ENCODE assay signal across 9 cellular contexts in the genomic region with DNA sequence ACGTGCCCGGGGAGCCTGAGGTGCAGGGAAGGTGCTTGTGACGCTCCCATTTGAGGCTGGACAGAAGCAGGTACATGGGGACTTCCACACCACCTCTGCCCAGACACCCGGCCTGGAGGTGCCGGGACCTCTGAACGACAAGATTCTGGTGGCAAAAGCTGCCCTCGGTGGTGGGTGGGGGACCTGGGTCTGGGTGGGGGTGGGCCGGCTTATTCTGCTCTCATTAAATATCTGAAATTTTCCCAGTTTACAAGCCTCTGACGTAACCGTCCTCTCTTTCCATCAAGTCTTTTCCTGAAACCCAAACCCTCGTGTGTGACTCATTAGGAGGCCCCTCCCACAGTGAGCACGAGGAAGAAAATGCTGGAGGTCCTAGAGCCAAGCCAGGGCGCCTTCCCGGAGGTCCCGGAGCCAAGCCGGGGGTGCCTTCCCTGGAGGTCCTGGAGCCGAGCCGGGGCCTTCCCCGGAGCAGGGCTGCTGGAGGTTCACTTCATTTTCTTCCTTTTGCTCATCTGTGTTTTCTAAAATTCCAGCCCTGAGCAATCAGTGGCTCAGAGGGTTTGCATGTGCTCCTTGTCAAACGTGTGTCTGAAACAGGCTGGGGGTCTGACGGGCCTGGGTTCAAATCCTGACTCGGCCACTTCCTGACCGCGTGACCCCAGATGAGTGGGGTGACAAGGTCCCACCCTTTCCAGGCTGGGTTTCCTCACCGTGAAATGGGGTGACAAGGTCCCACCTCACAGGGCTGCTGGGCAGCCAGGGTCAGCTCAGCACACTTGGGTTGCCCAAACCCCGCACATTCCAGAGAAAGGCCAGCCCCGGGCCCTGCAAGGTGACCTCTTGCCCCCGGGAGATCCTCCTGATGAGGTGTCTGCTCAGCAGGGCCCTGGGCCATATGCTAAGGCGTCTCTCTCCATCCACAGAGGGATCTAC. TPM values are rescaled to one million over a fixed set of nuclear protein-coding genes. Genes with fewer than 3 reads are reported as not detected.
A peak's percentile ranks its signal among the peaks of the same experiment; 100 is the strongest.
DNase-seq lines count a peak whose midpoint lies in the region; ATAC-seq and TF ChIP-seq lines count a peak whose summit lies in the region.
"Had no signal": no experiment of that assay in that cellular context is flagged by ENCODE, and none has a peak within 500 bp of the region (broad histone marks: within the 10 kb centered on the region; RNA-seq: fewer than 3 reads in every experiment).

No MANE protein-coding gene starts in this region.

- H3K36me3 ChIP-seq in IMR-90 (ENCODE audit: control insufficient read depth, insufficient read depth, low read length) (peaks cover 23% of the 10 kb centered on the region), mucosa of descending colon (ENCODE audit: low read depth) (no peaks in the 10 kb centered on the region)

- peak; percentile 91 for DNase-seq in A172 (ENCODE audit: low spot score)
- DNase-seq in IMR-90, result peak; percentile 96
- peak; percentile 93 for DNase-seq in dedifferentiated amniotic fluid mesenchymal stem cell (ENCODE audit: extremely low spot score)
- peak in 2 of 3 donors; percentile 53 to 55 for DNase-seq in mucosa of descending colon
- DNase-seq in pons (ENCODE audit: low spot score), result no peak
- DNase-seq: thyroid gland had no signal

- H2AK9ac ChIP-seq in IMR-90 (replicated peaks; ENCODE audit: low read depth, low read length, poor library complexity), result peak overlapping the region; percentile 99

- H4K8ac ChIP-seq in IMR-90 (ENCODE audit: low read depth in 2 of 2, low read length in 2 of 2), result peak overlapping the region; percentile 28 to 90

- H3K9me1 ChIP-seq in IMR-90 (ENCODE audit: insufficient read depth, low read length), result no peaks in the 10 kb centered on the region; the same call in 1 of the 2 replicates

- no peak overlapping the region for H3K56ac ChIP-seq in IMR-90 (ENCODE audit: extremely low read depth, insufficient read depth, low read length)

- ATAC-seq in IMR-90 (ENCODE audit: low read depth), result peak; percentile 81
- peak; percentile 35 for ATAC-seq in mucosa of descending colon
- ATAC-seq in HG03460 (IDR thresholded peaks at IDR 0.05; ENCODE audit: unreplicated experiment), result no peak
- no peak for ATAC-seq in GM18517 (IDR thresholded peaks at IDR 0.05; ENCODE audit: unreplicated experiment)
- no peak for ATAC-seq in HG03135 (IDR thresholded peaks at IDR 0.05; ENCODE audit: unreplicated experiment)

- peak overlapping the region; percentile 54; the same call in 1 of the 3 replicates for H2BK15ac ChIP-seq in IMR-90 (ENCODE audit: low read depth, low read length)

- intact Hi-C loops in IMR-90 (cut with micrococcal nuclease), result loop anchor here (5.0 to 10.0 kb wide), 3 partner anchors 43 to 205 kb away; partner anchors contain the start of genes R3HDM4, RNF126 and WDR18
- intact Hi-C loops in mucosa of descending colon (cut with DNase I, micrococcal nuclease), result loop anchor here in 1 of 2 donors (10.0 kb wide), 1 partner anchor 55 kb away; the partner anchor contains the start of gene ARID3A

- peak overlapping the region; percentile 98 for H2AK5ac ChIP-seq in IMR-90 (ENCODE audit: low read depth, low read length)

- peak overlapping the region; percentile 88 for H2BK5ac ChIP-seq in IMR-90 (ENCODE audit: low read depth, low read length, poor library complexity, severe bottlenecking)

- H3K4me3 ChIP-seq in IMR-90 (ENCODE audit: insufficient read depth, low read depth, low read length) (no peak overlapping the region), mucosa of descending colon (no peak overlapping the region)
- H3K4me3 ChIP-seq: thyroid gland had no signal

- POLR2A ChIA-PET in IMR-90 (lab: Charles Lee; ENCODE audit: unreplicated experiment), result no interaction called here

- H4K20me1 ChIP-seq in IMR-90 (ENCODE audit: insufficient read depth, low read length), result peaks cover 16% of the 10 kb centered on the region

- H3K9ac ChIP-seq in IMR-90 (ENCODE audit: low read depth, low read length), result no peak overlapping the region

- peak overlapping the region; percentile 11; the same call in 1 of the 2 replicates for H3K4me2 ChIP-seq in IMR-90 (ENCODE audit: low read depth, low read length)

- dilution Hi-C loops in IMR-90 (cut with HindIII; ENCODE audit: low sequenced_read_pairs, unreplicated experiment), result no loop called here

- peak overlapping the region; percentile 82 for H2BK120ac ChIP-seq in IMR-90 (ENCODE audit: low read depth, low read length)

- CTCF ChIA-PET in IMR-90 (lab: Yijun Ruan, JAX), result no interaction called here

- peak overlapping the region; percentile 73 for H3K27ac ChIP-seq in IMR-90 (ENCODE audit: insufficient read depth, low read length)

- H3K18ac ChIP-seq in IMR-90 (ENCODE audit: low read depth, low read length), result peak overlapping the region; percentile 40; the same call in 1 of the 2 replicates

- no peak for TF ChIP-seq RAD21 in IMR-90 (IDR thresholded peaks at IDR 0.05; ENCODE audit: low read length)

- WGBS in IMR-90 (ENCODE audit: extremely low coverage in 2 of 2, insufficient read length in 1 of 2), 2 experiments, result 31% methylated on average over 11 of the region's 29 CpGs; no CpG with 5 or more reads in 1 of the 2 experiments

- H4K5ac ChIP-seq in IMR-90 (ENCODE audit: low read depth, low read length), result peak overlapping the region; percentile 43

- H2AFZ ChIP-seq in IMR-90 (replicated peaks; ENCODE audit: low read length, poor library complexity), result peak overlapping the region; percentile 72

- BruUV-seq in IMR-90 (replicated peaks; lab: Mats Ljungman, UMichigan), result no TSS peak

- in situ Hi-C loops in IMR-90 (cut with MboI; ENCODE audit: low sequenced_read_pairs), result no loop called here

- TF ChIP-seq CTCF in IMR-90 (conservative IDR thresholded peaks at IDR 0.05; ENCODE audit: low read depth, low read length) (no peak), mucosa of descending colon (IDR thresholded peaks at IDR 0.05) (no peak)

- H3K79me1 ChIP-seq in IMR-90 (ENCODE audit: low read depth in 1 of 2, low read length in 2 of 2), result peaks cover 7 to 22% of the 10 kb centered on the region in 2 experiments; a peak in 2 of 4 replicates

- H3K23ac ChIP-seq in IMR-90 (ENCODE audit: low read depth, low read length), result no peak overlapping the region

- peak overlapping the region; percentile 97 for H4K91ac ChIP-seq in IMR-90 (ENCODE audit: insufficient read depth, low read depth, low read length)

- no peaks in the 10 kb centered on the region for H3K27me3 ChIP-seq in IMR-90 (ENCODE audit: control insufficient read depth, insufficient read depth, low read length)
- H3K27me3 ChIP-seq: thyroid gland had no signal

- peak overlapping the region; percentile 93 for H3K4ac ChIP-seq in IMR-90 (ENCODE audit: low read depth, low read length)

- H3K9me3 ChIP-seq in IMR-90 (ENCODE audit: control insufficient read depth, insufficient read depth, low read length) (no peaks in the 10 kb centered on the region), mucosa of descending colon (no peaks in the 10 kb centered on the region)
- H3K9me3 ChIP-seq: thyroid gland had no signal

- peaks cover 22% of the 10 kb centered on the region for H3K4me1 ChIP-seq in IMR-90 (ENCODE audit: control insufficient read depth, insufficient read depth, low read length)
- H3K4me1 ChIP-seq in mucosa of descending colon (ENCODE audit: low read depth), result peaks cover 10% of the 10 kb centered on the region

- TF ChIP-seq POLR2A in IMR-90 (IDR thresholded peaks at IDR 0.05; ENCODE audit: low read depth, low read length), result no peak

- H2BK20ac ChIP-seq in IMR-90 (ENCODE audit: low read depth, low read length), result peak overlapping the region; percentile 74; the same call in 1 of the 2 replicates

- peak overlapping the region; percentile 72 for H3K14ac ChIP-seq in IMR-90 (replicated peaks; ENCODE audit: low read depth, low read length)

TF ChIP-seq in IMR-90, 13 proteins besides CTCF, POLR2A, EP300 and RAD21:
- TF ChIP-seq MXI1 (IDR thresholded peaks at IDR 0.05; ENCODE audit: borderline replicate concordance, low read depth, low read length) (peak; percentile 83), CEBPB (IDR thresholded peaks at IDR 0.05; ENCODE audit: low read depth, low read length) (peak; percentile 50), BHLHE40 (IDR thresholded peaks at IDR 0.05; ENCODE audit: low read depth, low read length) (no peak; the same call in 1 of the 2 replicates), MAZ (IDR thresholded peaks at IDR 0.05; ENCODE audit: borderline replicate concordance, low read depth, low read length) (peak; percentile 81; the same call in 1 of the 2 replicates), FOS (IDR thresholded peaks at IDR 0.05; ENCODE audit: low read depth, low read length) (peak; percentile 73)

RNA-seq across cellular contexts. Expression of gene CFD, which starts 10.0 kb away (rescaled TPM):
- 14.4 and 16.2 TPM in 2 replicates for total RNA-seq in A172 (2014; rRNA removed; shearing (Covaris generic))
- 1.1 and 1.4 TPM in 2 replicates for total RNA-seq in IMR-90 (2012; rRNA removed)
- polyA plus RNA-seq in IMR-90 (2012; rRNA removed), result 2.8 and 3.8 TPM in 2 replicates
- 5.2 and 11.5 TPM in 2 replicates for polyA plus RNA-seq in IMR-90 (2012; cell fraction: cytosol; rRNA removed)
- polyA plus RNA-seq in IMR-90 (2012; cell fraction: nucleus; rRNA removed; ENCODE audit: low replicate concordance), result 1.6 and 5.5 TPM in 2 replicates
- total RNA-seq in mucosa of descending colon, result 100 to 1,000 TPM in 2 of 3 donors, 10 to 100 TPM in 1; 43.1 to 209 (median 110) TPM

RNA-seq across cellular contexts. Expression of gene ELANE, which starts 17.4 kb away (rescaled TPM):
- total RNA-seq in A172 (2014; rRNA removed; shearing (Covaris generic)), result not detected in 2 replicates
- total RNA-seq in IMR-90 (2012; rRNA removed) (not detected in 2 replicates), mucosa of descending colon (1 to 10 TPM in 1 of 3 donors, under 1 TPM in 2; 0.43 to 1.2 (median 0.77) TPM)
- 0.24 and 0.27 TPM in 2 replicates for polyA plus RNA-seq in IMR-90 (2012; rRNA removed)
- polyA plus RNA-seq in IMR-90 (2012; cell fraction: cytosol; rRNA removed), result 0.10 and 0.21 TPM in 2 replicates
- polyA plus RNA-seq in IMR-90 (2012; cell fraction: nucleus; rRNA removed; ENCODE audit: low replicate concordance), result 1.5 and 1.6 TPM in 2 replicates

RNA-seq across cellular contexts. Expression of gene MED16, which starts 23.5 kb away (rescaled TPM):
- 15.2 and 17.2 TPM in 2 replicates for total RNA-seq in A172 (2014; rRNA removed; shearing (Covaris generic))
- total RNA-seq in IMR-90 (2012; rRNA removed), result 8.1 and 15.3 TPM in 2 replicates
- polyA plus RNA-seq in IMR-90 (2012; rRNA removed), result 40.2 and 49.0 TPM in 2 replicates
- polyA plus RNA-seq in IMR-90 (2012; cell fraction: cytosol; rRNA removed), result 38.6 and 59.2 TPM in 2 replicates
- 38.3 and 110 TPM in 2 replicates for polyA plus RNA-seq in IMR-90 (2012; cell fraction: nucleus; rRNA removed; ENCODE audit: low replicate concordance)
- total RNA-seq in mucosa of descending colon, result 10 to 100 TPM; 53.4 to 77.4 (median 61.4) TPM

RNA-seq across cellular contexts. Expression of gene RNU6-9, which starts 23.8 kb away (rescaled TPM):
- not detected in 2 replicates for total RNA-seq in A172 (2014; rRNA removed; shearing (Covaris generic))
- not detected in 2 replicates for total RNA-seq in IMR-90 (2012; rRNA removed)
- not detected in 2 replicates for polyA plus RNA-seq in IMR-90 (2012; rRNA removed)
- polyA plus RNA-seq in IMR-90 (2012; cell fraction: cytosol; rRNA removed), result not detected in 2 replicates
- not detected in 2 replicates for polyA plus RNA-seq in IMR-90 (2012; cell fraction: nucleus; rRNA removed; ENCODE audit: low replicate concordance)
- not detected for total RNA-seq in mucosa of descending colon
- total RNA-seq: thyroid gland had no signal

RNA-seq across cellular contexts. Expression of gene PRTN3, which starts 28.7 kb away (rescaled TPM):
- 0.14 and 0.16 TPM in 2 replicates for total RNA-seq in A172 (2014; rRNA removed; shearing (Covaris generic))
- not detected in 2 replicates for total RNA-seq in IMR-90 (2012; rRNA removed)
- polyA plus RNA-seq in IMR-90 (2012; rRNA removed), result not detected in 2 replicates
- not detected in 2 replicates for polyA plus RNA-seq in IMR-90 (2012; cell fraction: cytosol; rRNA removed)
- polyA plus RNA-seq in IMR-90 (2012; cell fraction: nucleus; rRNA removed; ENCODE audit: low replicate concordance), result not detected in 2 replicates
- total RNA-seq in mucosa of descending colon, result not detected
- total RNA-seq: thyroid gland had no signal

Comparison
In these comparisons a context has a peak if more than half of its experiments do, and no peak if none do; other contexts are left out.
1. ATAC-seq: peak in IMR-90 (single experiment) and mucosa of descending colon (single experiment); none in HG03460 (single experiment), GM18517 (single experiment) and HG03135 (single experiment).